In the genomic region with DNA sequence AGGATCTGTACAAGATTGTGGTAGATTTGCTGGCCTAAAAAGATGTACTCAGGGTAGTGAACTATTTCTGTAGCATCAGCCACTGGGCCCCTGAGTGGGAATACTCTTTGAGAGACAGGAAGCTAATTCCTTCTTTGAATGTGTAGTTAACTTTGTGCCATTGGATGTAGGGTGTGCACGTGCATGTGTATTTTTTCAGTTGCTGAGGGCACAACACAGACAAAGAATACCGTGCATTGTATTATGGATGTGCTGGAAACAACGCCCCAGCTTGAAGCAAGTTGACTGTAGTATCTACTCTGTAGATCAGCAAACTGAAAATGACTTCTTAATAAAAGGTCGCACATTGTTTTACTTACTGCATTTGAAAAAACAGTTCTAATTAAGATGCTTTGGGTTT, we compare ENCODE assay signal across 18 cellular contexts. TPM values are rescaled to one million over a fixed set of nuclear protein-coding genes. Genes with fewer than 3 reads are reported as not detected.
DNase-seq lines count a peak whose midpoint lies in the region; ATAC-seq, FAIRE-seq and TF ChIP-seq lines count a peak whose summit lies in the region.
"Had no signal": no experiment of that assay in that cellular context is flagged by ENCODE, and none has a peak within 500 bp of the region (broad histone marks: within the 10 kb centered on the region; RNA-seq: fewer than 3 reads in every experiment).

No MANE protein-coding gene starts in this region.

- FAIRE-seq in GM19239 (lab: Jason Lieb, UNC), result no peak

- in situ Hi-C loops in SK-MEL-5 (cut with HindIII; ENCODE audit: low pct_unique_long_range_greater_than_20kb, low sequenced_read_pairs), result no loop called here

- no peak overlapping the region for H3K4me3 ChIP-seq in sigmoid colon

- no peaks in the 10 kb centered on the region for H3K9me3 ChIP-seq in sigmoid colon

- no peak for TF ChIP-seq POLR2A in sigmoid colon (IDR thresholded peaks at IDR 0.05)

- peak overlapping the region in 3 of 4 donors; percentile 45 to 95 (median 63) for H3K27ac ChIP-seq in sigmoid colon

- no peak for ATAC-seq in GM19463 (IDR thresholded peaks at IDR 0.05; ENCODE audit: unreplicated experiment)
- ATAC-seq: stimulated activated memory B cell treated with anti-CD40 and anti-IgM and Interleukin-4, amounts not matched to agents 10 μg/mL and 1 μg/mL and 100 μg/mL, for 72 hours had no signal

- H3K4me1 ChIP-seq in sigmoid colon, result peaks cover 0 to 91% (median 85%) of the 10 kb centered on the region in 4 donors

- TF ChIP-seq CTCF in sigmoid colon (IDR thresholded peaks at IDR 0.05), result no peak

- no peaks in the 10 kb centered on the region for H3K27me3 ChIP-seq in sigmoid colon

- H3K36me3 ChIP-seq in sigmoid colon, result no peaks in the 10 kb centered on the region

- no peak for TF ChIP-seq EP300 in sigmoid colon (IDR thresholded peaks at IDR 0.05)

- intact Hi-C loops in sigmoid colon (cut with DNase I), result no loop called here

- DNase-seq in EH (ENCODE audit: low read depth) (peak; percentile 27), SK-MEL-5 (ENCODE audit: low read depth, low spot score) (peak; percentile 24), foreskin melanocyte (peak; percentile 88), sigmoid colon (no peak), GM19239 (ENCODE audit: insufficient read length, low spot score) (no peak), cerebellum (ENCODE audit: low spot score) (no peak), NCI-H1105 (lab: John Stamatoyannopoulos, UW) (no peak)
- DNase-seq: activated naive CD8-positive, alpha-beta T cell treated with anti-CD3 and anti-CD28 coated beads, Interleukin-2, amount 10 ng/mL, durations not matched to agents 7 days and 5 days; CD4-positive, alpha-beta memory T cell; DMS79; effector CD8-positive, alpha-beta T cell; KBM-7; NCI-H2081; NCI-H510A treated with DMSO at 0.1 percent for 48 hours; nephron progenitor cell; SIG-M5 had no signal

- 29 to 62% methylated on average over 4 of the region's 4 CpGs for WGBS in sigmoid colon, 2 donors

RNA-seq across cellular contexts. Expression of a gene that starts 14.1 kb away (rescaled TPM):
- total RNA-seq in SK-MEL-5 (2014; rRNA removed; shearing (Covaris generic)), result 0.90 and 1.0 TPM in 2 replicates
- polyA plus RNA-seq in SK-MEL-5 (2015; cell fraction: cytosol; rRNA removed), result 2.7 and 7.4 TPM in 2 replicates
- polyA plus RNA-seq in SK-MEL-5 (2015; cell fraction: nucleus; rRNA removed), result 1.5 and 2.4 TPM in 2 replicates
- total RNA-seq in sigmoid colon, result 100 to 1,000 TPM in 1 of 4 donors, 10 to 100 TPM in 3; 55.6 to 148 (median 64.2) TPM
- polyA plus RNA-seq in sigmoid colon, result 10 to 100 TPM in 1 of 3 donors, 1 to 10 TPM in 2; 3.0 to 14.8 (median 3.9) TPM
- 47.9 TPM for total RNA-seq in cerebellum

Comparison
In these comparisons a context has a peak if more than half of its experiments do, and no peak if none do; other contexts are left out.
1. DNase-seq: peak in EH (single experiment), SK-MEL-5 (single experiment) and foreskin melanocyte (single experiment); none in sigmoid colon (single experiment), GM19239 (single experiment), cerebellum (single experiment) and NCI-H1105 (single experiment).
2. RNA of a gene that starts 14.1 kb away (total RNA-seq): 55.6 to 148 TPM in sigmoid colon and 47.9 TPM in cerebellum (single experiment); 0.90 to 1.0 TPM in SK-MEL-5; every median in the first group is over 10 times any median in the second.